ENCODE assay signal across 8 cellular contexts in genomic region chr19:55586976-55587668, GRCh38. TPM values are rescaled to one million over a fixed set of nuclear protein-coding genes. Genes with fewer than 3 reads are reported as not detected.
A peak's percentile ranks its signal among the peaks of the same experiment; 100 is the strongest.
DNase-seq lines count a peak whose midpoint lies in the region; ATAC-seq and TF ChIP-seq lines count a peak whose summit lies in the region.

No MANE protein-coding gene starts in this region.

- TF ChIP-seq CTCF in GM06990 (IDR thresholded peaks at IDR 0.05; ENCODE audit: insufficient read depth, low read length, poor library complexity, severe bottlenecking) (no peak), astrocyte of the cerebellum (IDR thresholded peaks at IDR 0.05; ENCODE audit: low read depth, low read length, missing control alignments) (no peak), uterus (IDR thresholded peaks at IDR 0.05) (no peak)

- peak; percentile 93 for ATAC-seq in HG02798 (IDR thresholded peaks at IDR 0.05; ENCODE audit: poor library complexity, unreplicated experiment)

- in situ Hi-C loops in astrocyte of the cerebellum (cut with HindIII; ENCODE audit: low sequenced_read_pairs): no loop called here

- H3K27ac ChIP-seq in rectal smooth muscle tissue (ENCODE audit: low read depth, low read length): no peak overlapping the region
- no peak overlapping the region for H3K27ac ChIP-seq in uterus

- no peaks in the 10 kb centered on the region for H3K9me3 ChIP-seq in uterus

- H3K27me3 ChIP-seq in GM06990 (replicated peaks; ENCODE audit: control insufficient read depth, insufficient read depth, low read length) (no peaks in the 10 kb centered on the region; the same call in 1 of the 2 replicates), rectal smooth muscle tissue (ENCODE audit: control insufficient read depth, insufficient read depth, low read length) (no peaks in the 10 kb centered on the region), uterus (no peaks in the 10 kb centered on the region)

- H3K4me3 ChIP-seq in GM06990 (replicated peaks; ENCODE audit: low read depth, low read length) (peak overlapping the region; percentile 52), astrocyte of the cerebellum (ENCODE audit: low read depth, low read length) (peak overlapping the region; percentile 34), rectal smooth muscle tissue (ENCODE audit: low read length) (peak overlapping the region; percentile 72), uterus (peak overlapping the region; percentile 5 to 26)

- TF ChIP-seq POLR2A in uterus (IDR thresholded peaks at IDR 0.05): peak in 1 of 2 donors; percentile 24

- intact Hi-C loops in uterus (cut with DNase I; ENCODE audit: low total_unique reads): no loop called here

- no peak overlapping the region for H3K9ac ChIP-seq in rectal smooth muscle tissue (ENCODE audit: low read length)

- H3K36me3 ChIP-seq in GM06990 (ENCODE audit: control insufficient read depth, insufficient read depth, low read length) (no peaks in the 10 kb centered on the region), rectal smooth muscle tissue (ENCODE audit: control insufficient read depth, insufficient read depth, low read length) (no peaks in the 10 kb centered on the region), uterus (no peaks in the 10 kb centered on the region)

- DNase-seq in GM06990 (ENCODE audit: extremely low read depth, insufficient read length) (peak; percentile 96), NCI-H187 treated with DMSO at 0.1 percent for 48 hours (lab: John Stamatoyannopoulos, UW) (peak; percentile 81), T1000 (lab: John Stamatoyannopoulos, UW) (peak; percentile 88), astrocyte of the cerebellum (ENCODE audit: low read depth) (peak; percentile 66), hepatic stellate cell (ENCODE audit: low spot score) (peak; percentile 95), uterus (peak; percentile 94)

- H3K4me1 ChIP-seq in rectal smooth muscle tissue (ENCODE audit: control insufficient read depth, insufficient read depth, low read length) (no peaks in the 10 kb centered on the region), uterus (peaks cover 0 to 5% of the 10 kb centered on the region in 2 donors)

RNA-seq across cellular contexts. Expression of gene ZNF579, which starts 6.5 kb away (rescaled TPM):
- total RNA-seq in uterus: 10 to 100 TPM in 1 of 4 donors, 1 to 10 TPM in 1, not detected in 2; 4.4 to 21.9 TPM

RNA-seq across cellular contexts. Expression of gene FIZ1, which starts 12.2 kb away (rescaled TPM):
- total RNA-seq in uterus: 10 to 100 TPM in 1 of 4 donors, 1 to 10 TPM in 1, under 1 TPM in 2; 0.26 to 19.3 (median 2.4) TPM

RNA-seq across cellular contexts. Expression of gene ZNF524, which starts 13.0 kb away (rescaled TPM):
- 10 to 100 TPM in 3 of 4 donors, 1 to 10 TPM in 1; 5.4 to 20.4 (median 14.6) TPM for total RNA-seq in uterus

RNA-seq across cellular contexts. Expression of gene ZNF865, which starts 18.3 kb away (rescaled TPM):
- total RNA-seq in uterus: 10 to 100 TPM in 1 of 4 donors, 1 to 10 TPM in 2, not detected in 1; 2.0 to 24.2 (median 3.2) TPM

RNA-seq across cellular contexts. Expression of gene ZNF784, which starts 37.2 kb away (rescaled TPM):
- 1 to 10 TPM; 4.1 to 9.6 (median 7.4) TPM for total RNA-seq in uterus

Comparison
In these comparisons a context has a peak if more than half of its experiments do, and no peak if none do; other contexts are left out.
1. H3K4me3 ChIP-seq: peak in every context shown above with its lines; median percentile 72 in rectal smooth muscle tissue; 52 in GM06990; 34 in astrocyte of the cerebellum; 16 in uterus.